16 cellular contexts compared by ENCODE assay signal in the genomic region with DNA sequence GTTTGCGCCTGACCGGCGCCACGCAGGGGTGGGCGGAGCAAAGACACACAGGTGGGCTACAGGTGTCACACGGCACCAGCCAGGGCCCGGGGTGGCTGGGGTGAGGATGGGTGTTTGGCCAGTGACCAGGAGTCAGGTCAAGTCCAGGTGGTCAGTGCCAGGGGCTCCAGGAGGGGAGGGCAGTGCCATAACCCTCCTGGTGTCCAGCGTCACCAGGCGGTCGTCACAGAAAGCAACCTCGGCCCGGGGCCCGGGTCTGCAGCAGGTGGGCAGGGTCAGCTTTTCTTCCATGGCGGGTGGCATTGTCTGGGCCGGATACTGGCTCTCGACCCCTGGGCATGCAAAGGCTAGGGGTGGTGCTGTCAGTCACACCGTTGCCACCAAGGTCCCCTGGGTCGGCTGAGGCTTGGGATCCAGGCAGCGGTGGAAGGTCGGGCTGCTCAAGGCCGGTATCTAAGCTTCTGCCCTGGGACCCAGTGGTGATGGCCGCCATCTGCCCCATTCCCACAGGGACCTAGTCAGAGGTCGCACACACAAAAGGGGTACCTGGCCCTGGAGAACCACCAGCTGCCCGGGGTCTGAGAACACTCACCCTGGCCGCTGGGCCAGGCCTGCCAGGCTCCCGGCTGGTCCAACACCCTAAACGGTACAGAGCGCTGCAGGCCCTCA. TPM values are rescaled to one million over a fixed set of nuclear protein-coding genes. Genes with fewer than 3 reads are reported as not detected.
DNase-seq lines count a peak whose midpoint lies in the region; TF ChIP-seq lines count a peak whose summit lies in the region.
"Had no signal": no experiment of that assay in that cellular context is flagged by ENCODE, and none has a peak within 500 bp of the region (broad histone marks: within the 10 kb centered on the region; RNA-seq: fewer than 3 reads in every experiment).

No MANE protein-coding gene starts in this region.

- H3K27ac ChIP-seq in DOHH2 (ENCODE audit: low read depth, low read length) = no peak overlapping the region
- H3K27ac ChIP-seq in mesendoderm (ENCODE audit: low read depth, low read length) = no peak overlapping the region

- H2AK5ac ChIP-seq in mesendoderm (ENCODE audit: low read length) = no peak overlapping the region

- H3K23ac ChIP-seq in mesendoderm (ENCODE audit: low read length) = no peak overlapping the region

- no peak overlapping the region for H3K9ac ChIP-seq in mesendoderm (ENCODE audit: low read length)

- H3K4me2 ChIP-seq in DOHH2 (ENCODE audit: low read length) (0 out of 2 replicates have a peak overlapping the region, but pooled peaks have one; percentile 16), mesendoderm (ENCODE audit: low read length) (no peak overlapping the region)

- H3K4ac ChIP-seq in mesendoderm (ENCODE audit: low read depth, low read length) = no peak overlapping the region

- no peaks in the 10 kb centered on the region for H3K9me3 Mint-ChIP-seq in T-helper 1 cell treated with Interleukin-12 subunit alpha and Interleukin-12 subunit beta and Interleukin-4 antibody, amounts not matched to agents 30 μg/mL and 1 μg/mL, for 36 hours
- no peaks in the 10 kb centered on the region for H3K9me3 Mint-ChIP-seq in activated T-helper 2 cell treated with anti-CD3 and anti-CD28 coated beads, Interferon-gamma antibody, Interleukin-2, Interleukin-4, amounts not matched to agents 10 μg/mL and 5 μg/mL and 100 μg/mL, durations not matched to agents 14 hours and 24 hours and 36 hours
- no peaks in the 10 kb centered on the region for H3K9me3 Mint-ChIP-seq in nephron progenitor cell

- H3K18ac ChIP-seq in mesendoderm (ENCODE audit: low read length) = no peak overlapping the region

- no peaks in the 10 kb centered on the region for H3K36me3 Mint-ChIP-seq in T-helper 1 cell treated with Interleukin-12 subunit alpha and Interleukin-12 subunit beta and Interleukin-4 antibody, amounts not matched to agents 30 μg/mL and 1 μg/mL, for 36 hours (ENCODE audit: low read depth)
- H3K36me3 Mint-ChIP-seq in activated T-helper 2 cell treated with anti-CD3 and anti-CD28 coated beads, Interferon-gamma antibody, Interleukin-2, Interleukin-4, amounts not matched to agents 10 μg/mL and 5 μg/mL and 100 μg/mL, durations not matched to agents 14 hours and 24 hours and 36 hours (ENCODE audit: low read depth) = no peaks in the 10 kb centered on the region
- H3K36me3 Mint-ChIP-seq in nephron progenitor cell (ENCODE audit: low read depth) = no peaks in the 10 kb centered on the region
- H3K36me3 Mint-ChIP-seq: activated CD8-positive, alpha-beta memory T cell treated with anti-CD3 and anti-CD28 coated beads, Interleukin-2, amount 10 ng/mL, durations not matched to agents 7 days and 5 days had no signal

- no peak overlapping the region for H4K8ac ChIP-seq in mesendoderm (ENCODE audit: low read depth, low read length)

- H4K5ac ChIP-seq in mesendoderm (ENCODE audit: low read length) = no peak overlapping the region

- no peak overlapping the region for H2BK15ac ChIP-seq in mesendoderm (replicated peaks; ENCODE audit: low read depth)

- H3K27me3 ChIP-seq in DOHH2 (ENCODE audit: control insufficient read depth, low read length) = peaks cover 48% of the 10 kb centered on the region
- H3K27me3 ChIP-seq in mesendoderm (ENCODE audit: insufficient read depth, low read length, poor library complexity) = peaks cover 14% of the 10 kb centered on the region
- H3K27me3 ChIP-seq in MG63 = no peaks in the 10 kb centered on the region

- H4K20me1 ChIP-seq in DOHH2 (ENCODE audit: control insufficient read depth, insufficient read depth, low read depth, low read length) = 0 out of 2 replicates have a peak, but pooled peaks cover 3% of the 10 kb centered on the region

- peak overlapping the region; percentile 80 for H3K4me3 Mint-ChIP-seq in T-helper 1 cell treated with Interleukin-12 subunit alpha and Interleukin-12 subunit beta and Interleukin-4 antibody, amounts not matched to agents 30 μg/mL and 1 μg/mL, for 36 hours
- peak overlapping the region; percentile 37 for H3K4me3 Mint-ChIP-seq in activated T-helper 2 cell treated with anti-CD3 and anti-CD28 coated beads, Interferon-gamma antibody, Interleukin-2, Interleukin-4, amounts not matched to agents 10 μg/mL and 5 μg/mL and 100 μg/mL, durations not matched to agents 14 hours and 24 hours and 36 hours (ENCODE audit: low read depth)
- H3K4me3 Mint-ChIP-seq in nephron progenitor cell = peak overlapping the region; percentile 76

- no peaks in the 10 kb centered on the region for H3K79me2 ChIP-seq in DOHH2 (ENCODE audit: control insufficient read depth, low read length)
- H3K79me2 ChIP-seq in mesendoderm (ENCODE audit: control insufficient read depth, insufficient read depth, low read length) = no peaks in the 10 kb centered on the region

- no peaks in the 10 kb centered on the region; the same call in 1 of the 2 replicates for H3F3A ChIP-seq in DOHH2 (ENCODE audit: control insufficient read depth, insufficient read depth)

- H3K36me3 ChIP-seq in DOHH2 (ENCODE audit: control insufficient read depth, low read length) = no peaks in the 10 kb centered on the region
- H3K36me3 ChIP-seq in mesendoderm (ENCODE audit: control insufficient read depth, insufficient read depth, low read length) = no peaks in the 10 kb centered on the region
- no peaks in the 10 kb centered on the region for H3K36me3 ChIP-seq in MG63

- H3K4me1 ChIP-seq in DOHH2 (ENCODE audit: control insufficient read depth, low read length) (peaks cover 19% of the 10 kb centered on the region), mesendoderm (ENCODE audit: control insufficient read depth, low read depth, low read length) (no peaks in the 10 kb centered on the region)

- no peak overlapping the region for H2BK120ac ChIP-seq in mesendoderm (ENCODE audit: low read depth, low read length)

- intact Hi-C loops in activated T-helper 2 cell treated with anti-CD3 and anti-CD28 coated beads, Interferon-gamma antibody, Interleukin-2, Interleukin-4, amounts not matched to agents 10 μg/mL and 5 μg/mL and 100 μg/mL, durations not matched to agents 14 hours and 24 hours and 36 hours (cut with micrococcal nuclease) = no loop called here

- no peak overlapping the region for H3K27ac Mint-ChIP-seq in T-helper 1 cell treated with Interleukin-12 subunit alpha and Interleukin-12 subunit beta and Interleukin-4 antibody, amounts not matched to agents 30 μg/mL and 1 μg/mL, for 36 hours
- no peak overlapping the region for H3K27ac Mint-ChIP-seq in activated T-helper 2 cell treated with anti-CD3 and anti-CD28 coated beads, Interferon-gamma antibody, Interleukin-2, Interleukin-4, amounts not matched to agents 10 μg/mL and 5 μg/mL and 100 μg/mL, durations not matched to agents 14 hours and 24 hours and 36 hours
- no peak overlapping the region for H3K27ac Mint-ChIP-seq in nephron progenitor cell
- H3K27ac Mint-ChIP-seq: activated CD8-positive, alpha-beta memory T cell treated with anti-CD3 and anti-CD28 coated beads, Interleukin-2, amount 10 ng/mL, durations not matched to agents 7 days and 5 days had no signal

- H3K4me3 ChIP-seq in DOHH2 (ENCODE audit: low read length) (no peak overlapping the region), mesendoderm (ENCODE audit: low read length) (no peak overlapping the region), MG63 (no peak overlapping the region)

- H3K9me3 ChIP-seq in DOHH2 (ENCODE audit: control insufficient read depth, insufficient read depth, low read length) (no peaks in the 10 kb centered on the region), MG63 (no peaks in the 10 kb centered on the region)

- H3K27me3 Mint-ChIP-seq in T-helper 1 cell treated with Interleukin-12 subunit alpha and Interleukin-12 subunit beta and Interleukin-4 antibody, amounts not matched to agents 30 μg/mL and 1 μg/mL, for 36 hours (ENCODE audit: low read depth) = peaks cover 6% of the 10 kb centered on the region
- peaks cover 5% of the 10 kb centered on the region for H3K27me3 Mint-ChIP-seq in activated T-helper 2 cell treated with anti-CD3 and anti-CD28 coated beads, Interferon-gamma antibody, Interleukin-2, Interleukin-4, amounts not matched to agents 10 μg/mL and 5 μg/mL and 100 μg/mL, durations not matched to agents 14 hours and 24 hours and 36 hours (ENCODE audit: low read depth)
- H3K27me3 Mint-ChIP-seq in nephron progenitor cell (ENCODE audit: low read depth, poor library complexity) = peaks cover 31% of the 10 kb centered on the region

- peaks cover 6% of the 10 kb centered on the region for H3K4me1 Mint-ChIP-seq in T-helper 1 cell treated with Interleukin-12 subunit alpha and Interleukin-12 subunit beta and Interleukin-4 antibody, amounts not matched to agents 30 μg/mL and 1 μg/mL, for 36 hours (ENCODE audit: low read depth)
- H3K4me1 Mint-ChIP-seq in activated T-helper 2 cell treated with anti-CD3 and anti-CD28 coated beads, Interferon-gamma antibody, Interleukin-2, Interleukin-4, amounts not matched to agents 10 μg/mL and 5 μg/mL and 100 μg/mL, durations not matched to agents 14 hours and 24 hours and 36 hours (ENCODE audit: low read depth) = peaks cover 2% of the 10 kb centered on the region
- peaks cover 5% of the 10 kb centered on the region for H3K4me1 Mint-ChIP-seq in nephron progenitor cell

- no peaks in the 10 kb centered on the region for H3K9me2 ChIP-seq in DOHH2 (replicated peaks; ENCODE audit: control insufficient read depth, low read length)

- TF ChIP-seq CTCF in DOHH2 (IDR thresholded peaks at IDR 0.05; ENCODE audit: low read depth, low read length, poor library complexity, severe bottlenecking) (no peak), nephron progenitor cell (IDR thresholded peaks at IDR 0.05) (no peak)

- H2BK5ac ChIP-seq in mesendoderm (ENCODE audit: low read length) = no peak overlapping the region

- DNase-seq in T-helper 1 cell (no peak), nephron progenitor cell (no peak), mesendoderm (no peak), MG63 (no peak), COLO668 (lab: John Stamatoyannopoulos, UW; ENCODE audit: unreplicated experiment) (no peak)
- DNase-seq in activated T-helper 2 cell treated with anti-CD3 and anti-CD28 coated beads, Interferon-gamma antibody, Interleukin-2, Interleukin-4, amounts not matched to agents 10 μg/mL and 5 μg/mL and 100 μg/mL, durations not matched to agents 14 hours and 24 hours and 36 hours (ENCODE audit: low spot score) = no peak
- DNase-seq: activated CD8-positive, alpha-beta memory T cell treated with anti-CD3 and anti-CD28 coated beads, Interleukin-2, amount 10 ng/mL, durations not matched to agents 7 days and 5 days; amniotic stem cell; NCI-H526 treated with DMSO at 0.1 percent for 48 hours; occipital lobe; stimulated activated CD4-positive, alpha-beta T cell treated with anti-CD3 and anti-CD28 coated beads, Interleukin-12 subunit alpha, Interleukin-12 subunit beta, amount 100 ng/mL, for 4 hours; T-helper 9 cell had no signal

- WGBS in mesendoderm (ENCODE audit: extremely low coverage, insufficient coverage, low lambda C conversion rate) = no CpG with 5 or more reads among the region's 28 CpGs

- H3K79me1 ChIP-seq in mesendoderm (ENCODE audit: low read length) = no peaks in the 10 kb centered on the region

- H3K56ac ChIP-seq in mesendoderm (ENCODE audit: low read length) = no peak overlapping the region

RNA-seq across cellular contexts. Expression of gene FNDC10, which starts 1.8 kb away (rescaled TPM):
- 10.4 and 11.8 TPM in 2 replicates for total RNA-seq in activated T-helper 2 cell treated with anti-CD3 and anti-CD28 coated beads, Interferon-gamma antibody, Interleukin-2, Interleukin-4, amounts not matched to agents 10 μg/mL and 5 μg/mL and 100 μg/mL, durations not matched to agents 14 hours and 24 hours and 36 hours
- 3.8 TPM for polyA plus RNA-seq in mesendoderm (2013, experiment 1 of 2)
- polyA plus RNA-seq in mesendoderm (2013, experiment 2 of 2) = 4.0 TPM
- total RNA-seq in MG63 (2014; rRNA removed; shearing (Covaris generic); ENCODE audit: low replicate concordance) = 4.0 and 8.7 TPM in 2 replicates
- total RNA-seq: A172 had no signal

RNA-seq across cellular contexts. Expression of gene MIB2, which starts 17.1 kb away (rescaled TPM):
- total RNA-seq in activated T-helper 2 cell treated with anti-CD3 and anti-CD28 coated beads, Interferon-gamma antibody, Interleukin-2, Interleukin-4, amounts not matched to agents 10 μg/mL and 5 μg/mL and 100 μg/mL, durations not matched to agents 14 hours and 24 hours and 36 hours = 30.2 and 32.7 TPM in 2 replicates
- polyA plus RNA-seq in mesendoderm (2013, experiment 1 of 2) = 38.7 TPM
- 40.8 TPM for polyA plus RNA-seq in mesendoderm (2013, experiment 2 of 2)
- total RNA-seq in MG63 (2014; rRNA removed; shearing (Covaris generic); ENCODE audit: low replicate concordance) = 26.4 and 66.8 TPM in 2 replicates

RNA-seq across cellular contexts. Expression of gene SSU72, which starts 23.5 kb away (rescaled TPM):
- total RNA-seq in activated T-helper 2 cell treated with anti-CD3 and anti-CD28 coated beads, Interferon-gamma antibody, Interleukin-2, Interleukin-4, amounts not matched to agents 10 μg/mL and 5 μg/mL and 100 μg/mL, durations not matched to agents 14 hours and 24 hours and 36 hours = 121 and 123 TPM in 2 replicates
- polyA plus RNA-seq in mesendoderm (2013, experiment 1 of 2) = 173 TPM
- 175 TPM for polyA plus RNA-seq in mesendoderm (2013, experiment 2 of 2)
- total RNA-seq in MG63 (2014; rRNA removed; shearing (Covaris generic); ENCODE audit: low replicate concordance) = 168 and 203 TPM in 2 replicates

RNA-seq across cellular contexts. Expression of gene MMP23B, which starts 33.8 kb away (rescaled TPM):
- total RNA-seq in activated T-helper 2 cell treated with anti-CD3 and anti-CD28 coated beads, Interferon-gamma antibody, Interleukin-2, Interleukin-4, amounts not matched to agents 10 μg/mL and 5 μg/mL and 100 μg/mL, durations not matched to agents 14 hours and 24 hours and 36 hours = 0.94 and 1.4 TPM in 2 replicates
- 7.0 TPM for polyA plus RNA-seq in mesendoderm (2013, experiment 1 of 2)
- 6.5 TPM for polyA plus RNA-seq in mesendoderm (2013, experiment 2 of 2)
- total RNA-seq in MG63 (2014; rRNA removed; shearing (Covaris generic); ENCODE audit: low replicate concordance) = 1.6 TPM in 1 of 2 replicates, not detected in the other
- total RNA-seq: A172, dermis microvascular lymphatic vessel endothelial cell had no signal

RNA-seq across cellular contexts. Expression of gene TMEM240, which starts 57.8 kb away (rescaled TPM):
- total RNA-seq in activated T-helper 2 cell treated with anti-CD3 and anti-CD28 coated beads, Interferon-gamma antibody, Interleukin-2, Interleukin-4, amounts not matched to agents 10 μg/mL and 5 μg/mL and 100 μg/mL, durations not matched to agents 14 hours and 24 hours and 36 hours = 0.25 and 0.48 TPM in 2 replicates
- polyA plus RNA-seq in mesendoderm (2013, experiment 1 of 2) = 0.70 TPM
- polyA plus RNA-seq in mesendoderm (2013, experiment 2 of 2) = 0.83 TPM
- not detected in 2 replicates for total RNA-seq in MG63 (2014; rRNA removed; shearing (Covaris generic); ENCODE audit: low replicate concordance)
- total RNA-seq: A172 had no signal
